Comparison of ENCODE assay signal across 21 cellular contexts in genomic region chr12:113138826-113139225, GRCh38. TPM values are rescaled to one million over a fixed set of nuclear protein-coding genes. Genes with fewer than 3 reads are reported as not detected.
"Had no signal": no experiment of that assay in that cellular context is flagged by ENCODE, and none has a peak within 500 bp of the region (broad histone marks: within the 10 kb centered on the region; RNA-seq: fewer than 3 reads in every experiment).

No MANE protein-coding gene starts in this region.

- H3K9me3 ChIP-seq: heart left ventricle, left lung, psoas muscle, tibial artery, uterus had no signal

- H3K4me1 ChIP-seq: foreskin keratinocyte, psoas muscle, uterus had no signal

- DNase-seq: activated CD4-positive, alpha-beta T cell treated with anti-CD3 and anti-CD28 coated beads, Interleukin-2, amount 10 ng/mL, durations not matched to agents 7 days and 5 days; activated CD8-positive, alpha-beta memory T cell treated with anti-CD3 and anti-CD28 coated beads, Interleukin-2, amount 50 U/mL, for 48 hours; activated gamma-delta T cell treated with Interleukin-2 at 50 U/mL for 16 hours; activated T-cell treated with anti-CD3 and anti-CD28 coated beads, Interleukin-2, amount 50 U/mL, for 72 hours; amniotic stem cell; central memory CD4-positive, alpha-beta T cell; effector CD8-positive, alpha-beta T cell; foreskin keratinocyte; left lung; occipital lobe; psoas muscle; stimulated activated CD4-positive, alpha-beta T cell treated with anti-CD3 and anti-CD28 coated beads, Interleukin-1b, Interleukin-23, amount 100 ng/mL, for 48 hours; SW 1271; tibial artery; uterus had no signal

- ATAC-seq: activated T-cell treated with anti-CD3 and anti-CD28 coated beads, Interleukin-2, amount 50 U/mL, for 72 hours; foreskin keratinocyte; heart left ventricle; left lung; psoas muscle; sciatic nerve had no signal

- H3K36me3 ChIP-seq: heart left ventricle, left lung, tibial artery, uterus had no signal

- H3K4me3 ChIP-seq: coronary artery, heart left ventricle, left lung, psoas muscle, tibial artery, uterus had no signal

- H3K27me3 ChIP-seq: uterus had no signal

- FAIRE-seq: endothelial cell of umbilical vein had no signal

- H3K27ac ChIP-seq: coronary artery, foreskin keratinocyte, heart left ventricle, left lung, psoas muscle, tibial artery, uterus had no signal

RNA-seq across cellular contexts. Expression of gene RASAL1, which starts 3.3 kb away (rescaled TPM):
- total RNA-seq: endothelial cell of umbilical vein; heart left ventricle; natural killer cell treated with Interleukin-12 subunit alpha and Interleukin-12 subunit beta and Interleukin-15 and Interleukin-18, amount 100 ng/mL, for 72 hours had no signal

RNA-seq across cellular contexts. Expression of gene CFAP73, which starts 10.7 kb away (rescaled TPM):
- total RNA-seq: endothelial cell of umbilical vein, foreskin keratinocyte, heart left ventricle, mucosa of gallbladder, psoas muscle had no signal
